8 cellular contexts compared by ENCODE assay signal in the genomic region with DNA sequence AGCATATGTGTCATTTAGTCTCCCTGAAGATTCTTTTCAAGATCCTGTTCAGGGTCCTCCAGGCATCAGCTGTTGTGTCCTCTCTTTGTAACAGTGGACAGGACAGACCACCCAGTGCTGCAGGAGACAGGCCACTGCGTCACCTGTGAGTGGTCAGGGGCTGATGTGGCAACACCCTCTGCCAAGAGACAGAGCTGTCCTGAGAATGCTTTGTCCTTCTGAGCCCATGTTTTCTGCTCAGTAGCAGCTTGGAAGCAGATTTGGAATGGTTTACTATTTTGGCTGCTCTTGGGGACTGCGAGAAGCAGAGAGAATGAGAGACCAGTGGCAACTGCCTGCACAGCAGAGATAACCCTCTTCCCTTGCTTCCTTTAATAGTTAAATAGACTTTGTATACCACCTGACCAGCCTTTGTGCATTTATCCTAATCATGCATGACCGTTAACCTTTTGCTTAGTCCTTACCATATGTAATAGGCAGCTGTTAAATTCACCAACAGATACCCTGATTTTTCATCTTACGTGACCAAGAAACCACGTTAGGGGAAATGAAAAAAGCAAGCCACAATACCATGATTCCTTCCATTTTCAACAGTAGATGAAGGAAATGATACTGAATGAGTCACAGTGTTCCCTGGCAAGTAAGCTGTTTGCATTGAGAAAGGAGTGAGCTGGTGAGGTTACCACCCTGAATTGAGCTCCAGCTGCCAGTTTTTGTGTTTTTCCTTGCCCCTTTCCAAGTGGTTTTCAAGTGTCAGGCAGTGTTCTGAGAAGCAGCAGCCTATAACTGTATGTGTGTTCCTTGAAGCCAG. TPM values are rescaled to one million over a fixed set of nuclear protein-coding genes. Genes with fewer than 3 reads are reported as not detected.
DNase-seq lines count a peak whose midpoint lies in the region; ATAC-seq lines count a peak whose summit lies in the region.

No MANE protein-coding gene starts in this region.

- DNase-seq in AG20443 (ENCODE audit: low spot score) (peak; percentile 59), NCI-H446 (lab: John Stamatoyannopoulos, UW) (peak; percentile 63 to 80), cerebellum (ENCODE audit: low spot score) (peak; percentile 27), neuronal stem cell (ENCODE audit: low spot score) (no peak)
- no peak for DNase-seq in activated naive CD4-positive, alpha-beta T cell treated with anti-CD3 and anti-CD28 coated beads, Interleukin-2, amount 50 U/mL, for 16 hours
- DNase-seq in activated CD4-positive, alpha-beta T cell treated with anti-CD3 and anti-CD28 coated beads, Interleukin-2, amount 50 U/mL, for 48 hours: no peak

- H3K4me1 ChIP-seq in neuronal stem cell (ENCODE audit: control insufficient read depth in 2 of 2, insufficient read depth in 1 of 2, low read depth in 1 of 2, low read length in 2 of 2): peaks cover 0 to 6% of the 10 kb centered on the region in 2 donors

- H2AK5ac ChIP-seq in neuronal stem cell (ENCODE audit: low read depth, low read length): no peak overlapping the region

- no peak overlapping the region for H4K91ac ChIP-seq in neuronal stem cell (ENCODE audit: low read depth, low read length, poor library complexity)

- no peaks in the 10 kb centered on the region for H3K27me3 ChIP-seq in neuronal stem cell (ENCODE audit: control insufficient read depth in 3 of 3, insufficient read depth in 3 of 3, low read depth in 1 of 3, low read length in 3 of 3)

- no peak overlapping the region for H3K27ac ChIP-seq in neuronal stem cell (replicated peaks; ENCODE audit: low read length)

- no peak overlapping the region for H3K4ac ChIP-seq in neuronal stem cell (ENCODE audit: low read length)

- H3K4me3 ChIP-seq in neuronal stem cell (ENCODE audit: low read length in 2 of 2): no peak overlapping the region

- no CpG with 5 or more reads among the region's 5 CpGs for WGBS in neuronal stem cell (ENCODE audit: extremely low coverage in 2 of 2, insufficient read length in 2 of 2, insufficient replicate concordance in 1 of 2), 2 donors

- no peak overlapping the region for H4K8ac ChIP-seq in neuronal stem cell (ENCODE audit: low read depth, low read length)

- H3K79me1 ChIP-seq in neuronal stem cell (ENCODE audit: low read depth, low read length): no peaks in the 10 kb centered on the region

- ATAC-seq in GM18861 (IDR thresholded peaks at IDR 0.05; ENCODE audit: unreplicated experiment) (peak; percentile 98), HG02970 (IDR thresholded peaks at IDR 0.05; ENCODE audit: low FRiP score, unreplicated experiment) (peak; percentile 91)

- no peak overlapping the region for H2BK120ac ChIP-seq in neuronal stem cell (ENCODE audit: low read depth, low read length)

- H3K18ac ChIP-seq in neuronal stem cell (ENCODE audit: low read length): no peak overlapping the region

- no peak overlapping the region for H2BK15ac ChIP-seq in neuronal stem cell (ENCODE audit: low read length)

- no peak overlapping the region for H3K4me2 ChIP-seq in neuronal stem cell (ENCODE audit: insufficient read depth, low read length, poor library complexity, severe bottlenecking)

- H2BK12ac ChIP-seq in neuronal stem cell (ENCODE audit: low read length): no peak overlapping the region

- H3K9me3 ChIP-seq in neuronal stem cell (replicated peaks in 1 of 2; ENCODE audit: control insufficient read depth in 2 of 2, insufficient read depth in 1 of 2, low read depth in 1 of 2, low read length in 2 of 2): no peaks in the 10 kb centered on the region

- no peak overlapping the region for H2AFZ ChIP-seq in neuronal stem cell (ENCODE audit: low read length)

- no peak overlapping the region for H3K23ac ChIP-seq in neuronal stem cell (ENCODE audit: low read depth, low read length, poor library complexity)

- no peak overlapping the region for H3K9ac ChIP-seq in neuronal stem cell (ENCODE audit: low read depth, low read length, poor library complexity)

- H3K14ac ChIP-seq in neuronal stem cell (ENCODE audit: low read length): peak overlapping the region; percentile 14

- no peak overlapping the region for H2BK5ac ChIP-seq in neuronal stem cell (ENCODE audit: low read length)

- peaks cover 2 to 26% of the 10 kb centered on the region in 2 donors for H3K36me3 ChIP-seq in neuronal stem cell (replicated peaks in 1 of 2; ENCODE audit: control insufficient read depth in 2 of 2, insufficient read depth in 2 of 2, low read length in 2 of 2)

RNA-seq across cellular contexts. Expression of a gene that starts 35.5 kb away (rescaled TPM):
- total RNA-seq in cerebellum: 96.6 TPM
- polyA plus RNA-seq in neuronal stem cell (2013, experiment 1 of 2): 12.1 TPM
- polyA plus RNA-seq in neuronal stem cell (2013, experiment 2 of 2): 13.5 TPM

Comparison
In these comparisons a context has a peak if more than half of its experiments do, and no peak if none do; other contexts are left out.
1. DNase-seq: peak in AG20443 (single experiment), NCI-H446 (2 of 2) and cerebellum (single experiment); none in neuronal stem cell (single experiment), activated naive CD4-positive, alpha-beta T cell treated with anti-CD3 and anti-CD28 coated beads, Interleukin-2, amount 50 U/mL, for 16 hours (single experiment) and activated CD4-positive, alpha-beta T cell treated with anti-CD3 and anti-CD28 coated beads, Interleukin-2, amount 50 U/mL, for 48 hours (0 of 2).